In genomic region chr13:44919103-44919804, GRCh38 we compare ENCODE assay signal across 10 cellular contexts.
DNase-seq lines count a peak whose midpoint lies in the region; ATAC-seq, FAIRE-seq and TF ChIP-seq lines count a peak whose summit lies in the region.
"Had no signal": no experiment of that assay in that cellular context is flagged by ENCODE, and none has a peak within 500 bp of the region (broad histone marks: within the 10 kb centered on the region; RNA-seq: fewer than 3 reads in every experiment).

No MANE protein-coding gene starts in this region.

- H3K36me3 Mint-ChIP-seq in activated CD4-positive, alpha-beta T cell treated with anti-CD3 and anti-CD28 coated beads, Interleukin-2, amount 10 ng/mL, durations not matched to agents 7 days and 5 days (ENCODE audit: low read depth), result no peaks in the 10 kb centered on the region
- H3K36me3 Mint-ChIP-seq: activated naive CD8-positive, alpha-beta T cell treated with anti-CD3 and anti-CD28 coated beads, Interleukin-2, amount 10 ng/mL, durations not matched to agents 7 days and 5 days had no signal

- POLR2A ChIA-PET in activated CD4-positive, alpha-beta T cell treated with anti-CD3 and anti-CD28 coated beads, Interleukin-2, amount 10 ng/mL, durations not matched to agents 7 days and 5 days (lab: Charles Lee), result no interaction called here

- ATAC-seq in pancreas (no peak), HG02885 (IDR thresholded peaks at IDR 0.05; ENCODE audit: poor library complexity, unreplicated experiment) (no peak), HG03135 (IDR thresholded peaks at IDR 0.05; ENCODE audit: unreplicated experiment) (no peak)

- no peaks in the 10 kb centered on the region for H3K9me3 Mint-ChIP-seq in activated CD4-positive, alpha-beta T cell treated with anti-CD3 and anti-CD28 coated beads, Interleukin-2, amount 10 ng/mL, durations not matched to agents 7 days and 5 days
- H3K9me3 Mint-ChIP-seq: activated naive CD8-positive, alpha-beta T cell treated with anti-CD3 and anti-CD28 coated beads, Interleukin-2, amount 10 ng/mL, durations not matched to agents 7 days and 5 days had no signal

- no peaks in the 10 kb centered on the region for H4K20me1 ChIP-seq in BLaER1 treated with 17β-estradiol and CSF1 and Interleukin-3, amounts not matched to agents 10 nM and 100 nM
- no peaks in the 10 kb centered on the region for H4K20me1 ChIP-seq in OCI-LY1 (ENCODE audit: insufficient read depth, low read length)

- H3K36me3 ChIP-seq in BLaER1 treated with 17β-estradiol and CSF1 and Interleukin-3, amounts not matched to agents 10 nM and 100 nM, result no peaks in the 10 kb centered on the region
- H3K36me3 ChIP-seq in OCI-LY1 (ENCODE audit: insufficient read depth, low read length) (no peaks in the 10 kb centered on the region), esophagus (ENCODE audit: control insufficient read depth in 2 of 2, insufficient read depth in 2 of 2, low read length in 1 of 2) (no peaks in the 10 kb centered on the region), pancreas (no peaks in the 10 kb centered on the region)

- H2AFZ ChIP-seq in OCI-LY1 (ENCODE audit: low read length), result no peak overlapping the region

- H3K4me1 Mint-ChIP-seq in activated CD4-positive, alpha-beta T cell treated with anti-CD3 and anti-CD28 coated beads, Interleukin-2, amount 10 ng/mL, durations not matched to agents 7 days and 5 days, result peaks cover 3% of the 10 kb centered on the region
- H3K4me1 Mint-ChIP-seq: activated naive CD8-positive, alpha-beta T cell treated with anti-CD3 and anti-CD28 coated beads, Interleukin-2, amount 10 ng/mL, durations not matched to agents 7 days and 5 days; T-helper 17 cell had no signal

- H3K79me2 ChIP-seq in OCI-LY1 (ENCODE audit: insufficient read depth, low read length), result no peaks in the 10 kb centered on the region

- no peak for FAIRE-seq in pancreas (lab: Jason Lieb, UNC)

- 92 to 93% methylated on average over 18 of the region's 18 CpGs for whole genome bisulfite sequencing in esophagus, 2 donors
- 90% methylated on average over 18 of the region's 18 CpGs for WGBS in pancreas, 2 donors

- intact Hi-C loops in pancreas (cut with DNase I), result no loop called here

- H3K27me3 Mint-ChIP-seq in activated CD4-positive, alpha-beta T cell treated with anti-CD3 and anti-CD28 coated beads, Interleukin-2, amount 10 ng/mL, durations not matched to agents 7 days and 5 days, result peaks cover 3% of the 10 kb centered on the region
- H3K27me3 Mint-ChIP-seq: T-helper 17 cell had no signal

- no peak overlapping the region for H3K27ac Mint-ChIP-seq in activated CD4-positive, alpha-beta T cell treated with anti-CD3 and anti-CD28 coated beads, Interleukin-2, amount 10 ng/mL, durations not matched to agents 7 days and 5 days
- H3K27ac Mint-ChIP-seq: activated naive CD8-positive, alpha-beta T cell treated with anti-CD3 and anti-CD28 coated beads, Interleukin-2, amount 10 ng/mL, durations not matched to agents 7 days and 5 days had no signal

- CTCF ChIA-PET in activated CD4-positive, alpha-beta T cell treated with anti-CD3 and anti-CD28 coated beads, Interleukin-2, amount 10 ng/mL, durations not matched to agents 7 days and 5 days (lab: Charles Lee), result interaction anchor here (0.6 to 1.9 kb wide), 9 partner anchors 9 to 594 kb away, joined by 3 to 13 read pairs (median 4); no protein-coding TSS in a partner anchor

- no peaks in the 10 kb centered on the region for H3K9me2 ChIP-seq in OCI-LY1 (ENCODE audit: low read depth, low read length)

- H3K9ac ChIP-seq in BLaER1 treated with 17β-estradiol and CSF1 and Interleukin-3, amounts not matched to agents 10 nM and 100 nM, result peak overlapping the region; percentile 74 to 86 (median 78); a peak in 21 of 22 replicates
- no peak overlapping the region for H3K9ac ChIP-seq in OCI-LY1 (ENCODE audit: low read length)

- no peaks in the 10 kb centered on the region for H3K9me3 ChIP-seq in BLaER1 treated with 17β-estradiol and CSF1 and Interleukin-3, amounts not matched to agents 10 nM and 100 nM (replicated peaks in 1 of 11)
- no peaks in the 10 kb centered on the region for H3K9me3 ChIP-seq in OCI-LY1 (ENCODE audit: low read length)
- H3K9me3 ChIP-seq in esophagus (ENCODE audit: control insufficient read depth in 2 of 2, insufficient read depth in 1 of 2, low read depth in 1 of 2, low read length in 1 of 2), result no peaks in the 10 kb centered on the region
- no peaks in the 10 kb centered on the region for H3K9me3 ChIP-seq in pancreas

- H3K27ac ChIP-seq in BLaER1 treated with 17β-estradiol and CSF1 and Interleukin-3, amounts not matched to agents 10 nM and 100 nM, result peak overlapping the region; percentile 64 to 89 (median 81)
- H3K27ac ChIP-seq in OCI-LY1 (ENCODE audit: low read depth, low read length, poor library complexity, severe bottlenecking) (no peak overlapping the region), esophagus (ENCODE audit: low read depth in 2 of 2, low read length in 1 of 2) (peak overlapping the region; percentile 94 to 98), pancreas (peak overlapping the region; percentile 88 to 99 (median 94))

- H3F3A ChIP-seq in OCI-LY1 (ENCODE audit: insufficient read depth, low read length), result no peaks in the 10 kb centered on the region

- DNase-seq in pancreas (peak in 1 of 6 donors; percentile 22), NCI-H1417 (lab: John Stamatoyannopoulos, UW) (no peak)
- DNase-seq in activated CD4-positive, alpha-beta T cell treated with anti-CD3 and anti-CD28 coated beads, Interleukin-2, amount 10 ng/mL, durations not matched to agents 7 days and 5 days, result no peak
- DNase-seq: activated naive CD8-positive, alpha-beta T cell treated with anti-CD3 and anti-CD28 coated beads, Interleukin-2, amount 10 ng/mL, durations not matched to agents 7 days and 5 days; T-helper 17 cell had no signal

- TF ChIP-seq CTCF in OCI-LY1 (IDR thresholded peaks at IDR 0.05; ENCODE audit: low read length) (no peak), pancreas (IDR thresholded peaks at IDR 0.05) (no peak)

- no peak overlapping the region for H3K4me3 Mint-ChIP-seq in activated CD4-positive, alpha-beta T cell treated with anti-CD3 and anti-CD28 coated beads, Interleukin-2, amount 10 ng/mL, durations not matched to agents 7 days and 5 days
- H3K4me3 Mint-ChIP-seq: activated naive CD8-positive, alpha-beta T cell treated with anti-CD3 and anti-CD28 coated beads, Interleukin-2, amount 10 ng/mL, durations not matched to agents 7 days and 5 days; T-helper 17 cell had no signal

- peaks cover 7 to 41% (median 18%) of the 10 kb centered on the region in 10 experiments; a peak in 19 of 20 replicates for H3K4me1 ChIP-seq in BLaER1 treated with 17β-estradiol and CSF1 and Interleukin-3, amounts not matched to agents 10 nM and 100 nM
- H3K4me1 ChIP-seq in OCI-LY1 (ENCODE audit: insufficient read depth, low read length, severe bottlenecking) (peaks cover 13% of the 10 kb centered on the region), esophagus (ENCODE audit: control insufficient read depth in 2 of 2, insufficient read depth in 2 of 2, low read length in 1 of 2) (peaks cover 0 to 6% of the 10 kb centered on the region in 2 donors), pancreas (peaks cover 0 to 16% (median 13%) of the 10 kb centered on the region in 3 donors)

- H3K27me3 ChIP-seq in BLaER1 treated with 17β-estradiol and CSF1 and Interleukin-3, amounts not matched to agents 10 nM and 100 nM, result no peaks in the 10 kb centered on the region
- no peaks in the 10 kb centered on the region for H3K27me3 ChIP-seq in OCI-LY1 (ENCODE audit: insufficient read depth, low read length)
- no peaks in the 10 kb centered on the region for H3K27me3 ChIP-seq in esophagus (ENCODE audit: control insufficient read depth in 1 of 2, insufficient read depth in 2 of 2, low read length in 2 of 2)
- no peaks in the 10 kb centered on the region for H3K27me3 ChIP-seq in pancreas

- H3K4me2 ChIP-seq in BLaER1 treated with 17β-estradiol and CSF1 and Interleukin-3, amounts not matched to agents 10 nM and 100 nM, result peak overlapping the region; percentile 71 to 89 (median 80)
- peak overlapping the region; percentile 77; the same call in 1 of the 2 replicates for H3K4me2 ChIP-seq in OCI-LY1 (ENCODE audit: low read length)

- peak overlapping the region; percentile 49 to 73 (median 62) for H3K4me3 ChIP-seq in BLaER1 treated with 17β-estradiol and CSF1 and Interleukin-3, amounts not matched to agents 10 nM and 100 nM
- H3K4me3 ChIP-seq in OCI-LY1 (ENCODE audit: low read depth, low read length, poor library complexity, severe bottlenecking) (peak overlapping the region; percentile 65), esophagus (ENCODE audit: low read depth in 1 of 2, low read length in 2 of 2) (no peak overlapping the region), pancreas (peak overlapping the region in 2 of 4 donors; percentile 34 to 45)

Comparison
In these comparisons a context has a peak if more than half of its experiments do, and no peak if none do; other contexts are left out.
1. H3K4me3 ChIP-seq: peak in BLaER1 treated with 17β-estradiol and CSF1 and Interleukin-3, amounts not matched to agents 10 nM and 100 nM (10 of 10) and OCI-LY1 (single experiment); none in esophagus (0 of 2).